Comparison of ENCODE assay signal across 7 cellular contexts in the genomic region with DNA sequence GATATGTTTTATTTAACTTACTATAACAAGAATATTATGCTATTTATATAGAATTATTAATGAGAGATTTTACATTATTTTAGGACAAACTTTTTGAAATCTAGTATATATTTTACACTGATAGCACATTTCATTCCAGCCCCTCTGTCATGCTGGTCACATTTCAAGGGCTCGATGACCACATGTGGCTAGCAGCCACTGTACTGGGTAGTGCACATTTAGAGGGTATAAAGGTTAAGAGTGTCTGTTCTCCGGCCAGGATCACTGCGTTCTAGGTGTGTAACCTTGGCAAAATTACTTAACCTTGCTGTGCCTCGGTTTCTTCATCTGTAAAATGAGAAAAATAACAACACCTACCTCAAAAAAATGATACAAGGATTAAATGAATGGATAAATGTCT.
"Had no signal": no experiment of that assay in that cellular context is flagged by ENCODE, and none has a peak within 500 bp of the region (broad histone marks: within the 10 kb centered on the region; RNA-seq: fewer than 3 reads in every experiment).

No MANE protein-coding gene starts in this region.

- H3K4me3 ChIP-seq: K562 had no signal

- H3K4me3 Mint-ChIP-seq: IgD-negative memory B cell had no signal

- H3K27ac Mint-ChIP-seq: IgD-negative memory B cell had no signal

- H3K36me3 Mint-ChIP-seq: IgD-negative memory B cell had no signal

- ATAC-seq: HepG2, K562 had no signal

- DNase-seq: IMR-90, KBM-7, KG1 had no signal

- H3K27ac ChIP-seq: HL-60 had no signal
